Comparison of ENCODE assay signal across 14 cellular contexts in the genomic region with DNA sequence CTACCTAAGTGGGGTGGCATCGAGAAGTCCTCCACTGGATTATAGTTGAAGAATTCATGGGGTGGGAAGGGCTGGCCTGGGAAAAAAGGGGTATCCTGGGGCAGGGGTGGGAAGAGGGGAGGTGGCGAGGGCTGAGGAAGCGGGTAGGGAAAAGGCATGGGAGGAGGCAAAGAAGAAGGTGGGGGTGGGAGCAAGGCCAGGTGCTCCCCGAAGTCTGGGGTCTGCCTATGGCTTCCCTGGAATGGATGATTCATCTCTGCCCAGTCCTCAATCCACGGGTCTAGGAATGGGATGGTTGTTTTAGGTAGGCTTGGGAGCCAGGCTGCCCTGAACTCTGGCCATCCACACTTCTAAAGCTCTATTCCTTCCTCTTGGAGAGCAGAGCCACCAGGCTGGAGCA. TPM values are rescaled to one million over a fixed set of nuclear protein-coding genes. Genes with fewer than 3 reads are reported as not detected.
DNase-seq lines count a peak whose midpoint lies in the region; ATAC-seq and TF ChIP-seq lines count a peak whose summit lies in the region.
"Had no signal": no experiment of that assay in that cellular context is flagged by ENCODE, and none has a peak within 500 bp of the region (broad histone marks: within the 10 kb centered on the region; RNA-seq: fewer than 3 reads in every experiment).

No MANE protein-coding gene starts in this region.

- H3K9me3 Mint-ChIP-seq in activated CD8-positive, alpha-beta T cell treated with anti-CD3 and anti-CD28 coated beads, Interleukin-2, amount 10 ng/mL, durations not matched to agents 7 days and 5 days (ENCODE audit: insufficient read depth), result no peaks in the 10 kb centered on the region
- no peaks in the 10 kb centered on the region for H3K9me3 Mint-ChIP-seq in activated CD8-positive, alpha-beta T cell treated with anti-CD3 and anti-CD28 coated beads for 36 hours
- H3K9me3 Mint-ChIP-seq in Caco-2 (ENCODE audit: unreplicated experiment) (no peaks in the 10 kb centered on the region), type B pancreatic cell (no peaks in the 10 kb centered on the region)
- no peaks in the 10 kb centered on the region for H3K9me3 Mint-ChIP-seq in dendritic cell treated with granulocyte-macrophage colony-stimulating factor and Interleukin-4, amounts not matched to agents 40 ng/mL and 50 ng/mL, for 4 days

- H3K4me3 ChIP-seq in Caco-2 (ENCODE audit: low read depth, low read length), result no peak overlapping the region
- H3K4me3 ChIP-seq: BLaER1 had no signal

- TSS peak; percentile 4 for BruUV-seq in Caco-2 (replicated peaks; lab: Mats Ljungman, UMichigan)

- POLR2A ChIA-PET in activated CD8-positive, alpha-beta T cell treated with anti-CD3 and anti-CD28 coated beads, Interleukin-2, amount 10 ng/mL, durations not matched to agents 7 days and 5 days (lab: Charles Lee), result no interaction called here
- POLR2A ChIA-PET in activated CD8-positive, alpha-beta T cell treated with anti-CD3 and anti-CD28 coated beads for 36 hours (lab: Charles Lee), result interaction anchor here (1.3 kb wide), 1 partner anchor 15 kb away, joined by 3 read pairs; no protein-coding TSS in a partner anchor
- POLR2A ChIA-PET in Caco-2 (lab: Charles Lee), result no interaction called here

- peaks cover 8% of the 10 kb centered on the region; the same call in 1 of the 2 replicates for H3K4me1 ChIP-seq in Caco-2

- no peak for ATAC-seq in activated CD8-positive, alpha-beta T cell treated with anti-CD3 and anti-CD28 coated beads, Interleukin-2, amount 10 ng/mL, durations not matched to agents 7 days and 5 days
- no peak for ATAC-seq in activated CD8-positive, alpha-beta T cell treated with anti-CD3 and anti-CD28 coated beads for 36 hours
- no peak for ATAC-seq in HG02981 (IDR thresholded peaks at IDR 0.05; ENCODE audit: unreplicated experiment)

- peaks cover 4% of the 10 kb centered on the region for H3K36me3 Mint-ChIP-seq in activated CD8-positive, alpha-beta T cell treated with anti-CD3 and anti-CD28 coated beads, Interleukin-2, amount 10 ng/mL, durations not matched to agents 7 days and 5 days (ENCODE audit: low read depth)
- peaks cover 27% of the 10 kb centered on the region for H3K36me3 Mint-ChIP-seq in activated CD8-positive, alpha-beta T cell treated with anti-CD3 and anti-CD28 coated beads for 36 hours (ENCODE audit: low read depth)
- H3K36me3 Mint-ChIP-seq in Caco-2 (ENCODE audit: insufficient read depth, unreplicated experiment) (peaks cover 24% of the 10 kb centered on the region), type B pancreatic cell (peaks cover 15% of the 10 kb centered on the region)
- H3K36me3 Mint-ChIP-seq in dendritic cell treated with granulocyte-macrophage colony-stimulating factor and Interleukin-4, amounts not matched to agents 40 ng/mL and 50 ng/mL, for 4 days (ENCODE audit: low read depth), result peaks cover 57% of the 10 kb centered on the region

- no peak overlapping the region for H3K4me3 Mint-ChIP-seq in activated CD8-positive, alpha-beta T cell treated with anti-CD3 and anti-CD28 coated beads, Interleukin-2, amount 10 ng/mL, durations not matched to agents 7 days and 5 days
- H3K4me3 Mint-ChIP-seq in activated CD8-positive, alpha-beta T cell treated with anti-CD3 and anti-CD28 coated beads for 36 hours, result no peak overlapping the region
- H3K4me3 Mint-ChIP-seq in Caco-2 (ENCODE audit: unreplicated experiment) (no peak overlapping the region), type B pancreatic cell (no peak overlapping the region)
- no peak overlapping the region for H3K4me3 Mint-ChIP-seq in dendritic cell treated with granulocyte-macrophage colony-stimulating factor and Interleukin-4, amounts not matched to agents 40 ng/mL and 50 ng/mL, for 4 days
- H3K4me3 Mint-ChIP-seq: H9 had no signal

- peaks cover 9% of the 10 kb centered on the region for H3K4me1 Mint-ChIP-seq in activated CD8-positive, alpha-beta T cell treated with anti-CD3 and anti-CD28 coated beads, Interleukin-2, amount 10 ng/mL, durations not matched to agents 7 days and 5 days (ENCODE audit: low read depth)
- H3K4me1 Mint-ChIP-seq in activated CD8-positive, alpha-beta T cell treated with anti-CD3 and anti-CD28 coated beads for 36 hours (ENCODE audit: low read depth), result peaks cover 18% of the 10 kb centered on the region
- H3K4me1 Mint-ChIP-seq in Caco-2 (ENCODE audit: low read depth, unreplicated experiment), result peaks cover 7% of the 10 kb centered on the region
- peaks cover 62% of the 10 kb centered on the region for H3K4me1 Mint-ChIP-seq in dendritic cell treated with granulocyte-macrophage colony-stimulating factor and Interleukin-4, amounts not matched to agents 40 ng/mL and 50 ng/mL, for 4 days (ENCODE audit: low read depth)
- peaks cover 7% of the 10 kb centered on the region for H3K4me1 Mint-ChIP-seq in type B pancreatic cell (ENCODE audit: unreplicated experiment)

- DNase-seq in activated CD8-positive, alpha-beta T cell treated with anti-CD3 and anti-CD28 coated beads, Interleukin-2, amount 10 ng/mL, durations not matched to agents 7 days and 5 days, result peak; percentile 16
- no peak for DNase-seq in activated CD8-positive, alpha-beta T cell treated with anti-CD3 and anti-CD28 coated beads for 36 hours
- DNase-seq in Caco-2 (no peak), type B pancreatic cell (ENCODE audit: extremely low spot score, unreplicated experiment) (peak; percentile 29)
- no peak for DNase-seq in NK-92 treated with Interleukin-12 subunit alpha and Interleukin-12 subunit beta, amount 100 ng/mL, for 24 hours (lab: John Stamatoyannopoulos, UW)
- DNase-seq: AML-193, DMS79, GOT3, H9 had no signal

- H3K36me3 ChIP-seq in Caco-2 (ENCODE audit: control insufficient read depth, insufficient read depth, low read length), result peaks cover 4% of the 10 kb centered on the region

- CTCF ChIA-PET in activated CD8-positive, alpha-beta T cell treated with anti-CD3 and anti-CD28 coated beads, Interleukin-2, amount 10 ng/mL, durations not matched to agents 7 days and 5 days (lab: Charles Lee), result interaction anchor here (1.2 to 1.5 kb wide), 2 partner anchors 10 to 148 kb away, joined by 3 to 5 read pairs; no protein-coding TSS in a partner anchor
- CTCF ChIA-PET in activated CD8-positive, alpha-beta T cell treated with anti-CD3 and anti-CD28 coated beads for 36 hours (lab: Charles Lee), result interaction anchor here (1.1 kb wide), 1 partner anchor 148 kb away, joined by 3 read pairs; no protein-coding TSS in a partner anchor
- CTCF ChIA-PET in Caco-2 (lab: Charles Lee), result no interaction called here

- H3K9me3 ChIP-seq in Caco-2, result no peaks in the 10 kb centered on the region
- H3K9me3 ChIP-seq: BLaER1 had no signal

- H3K27me3 ChIP-seq in Caco-2 (replicated peaks; ENCODE audit: control insufficient read depth, insufficient read depth, low read length), result no peaks in the 10 kb centered on the region
- H3K27me3 ChIP-seq: BLaER1 had no signal

- H3K27me3 Mint-ChIP-seq in activated CD8-positive, alpha-beta T cell treated with anti-CD3 and anti-CD28 coated beads, Interleukin-2, amount 10 ng/mL, durations not matched to agents 7 days and 5 days (ENCODE audit: low read depth), result peaks cover 2% of the 10 kb centered on the region
- no peaks in the 10 kb centered on the region for H3K27me3 Mint-ChIP-seq in activated CD8-positive, alpha-beta T cell treated with anti-CD3 and anti-CD28 coated beads for 36 hours
- no peaks in the 10 kb centered on the region for H3K27me3 Mint-ChIP-seq in Caco-2 (ENCODE audit: insufficient read depth, unreplicated experiment)
- H3K27me3 Mint-ChIP-seq in dendritic cell treated with granulocyte-macrophage colony-stimulating factor and Interleukin-4, amounts not matched to agents 40 ng/mL and 50 ng/mL, for 4 days, result peaks cover 2% of the 10 kb centered on the region
- no peaks in the 10 kb centered on the region for H3K27me3 Mint-ChIP-seq in type B pancreatic cell

- TF ChIP-seq CTCF in activated CD8-positive, alpha-beta T cell treated with anti-CD3 and anti-CD28 coated beads for 36 hours (IDR thresholded peaks at IDR 0.05), result no peak
- TF ChIP-seq CTCF in Caco-2 (IDR thresholded peaks at IDR 0.05; ENCODE audit: insufficient read depth in 1 of 2, low read depth in 1 of 2, low read length in 1 of 2, severe bottlenecking in 1 of 2, unreplicated experiment in 1 of 2) (no peak), type B pancreatic cell (conservative IDR thresholded peaks at IDR 0.05) (no peak)

- H3K27ac Mint-ChIP-seq in activated CD8-positive, alpha-beta T cell treated with anti-CD3 and anti-CD28 coated beads, Interleukin-2, amount 10 ng/mL, durations not matched to agents 7 days and 5 days, result no peak overlapping the region
- no peak overlapping the region for H3K27ac Mint-ChIP-seq in activated CD8-positive, alpha-beta T cell treated with anti-CD3 and anti-CD28 coated beads for 36 hours
- H3K27ac Mint-ChIP-seq in Caco-2 (ENCODE audit: unreplicated experiment), result no peak overlapping the region
- H3K27ac Mint-ChIP-seq in dendritic cell treated with granulocyte-macrophage colony-stimulating factor and Interleukin-4, amounts not matched to agents 40 ng/mL and 50 ng/mL, for 4 days, result peak overlapping the region; percentile 1
- H3K27ac Mint-ChIP-seq in type B pancreatic cell, result no peak overlapping the region
- H3K27ac Mint-ChIP-seq: H9 had no signal

- intact Hi-C loops in activated CD8-positive, alpha-beta T cell treated with anti-CD3 and anti-CD28 coated beads for 36 hours (cut with micrococcal nuclease), result no loop called here
- intact Hi-C loops in Caco-2 (cut with micrococcal nuclease; ENCODE audit: unreplicated experiment), result no loop called here
- intact Hi-C loops in dendritic cell treated with granulocyte-macrophage colony-stimulating factor and Interleukin-4, amounts not matched to agents 40 ng/mL and 50 ng/mL, for 4 days (cut with micrococcal nuclease), result no loop called here

RNA-seq across cellular contexts. Expression of a gene that starts 4.4 kb away (rescaled TPM):
- total RNA-seq in activated CD8-positive, alpha-beta T cell treated with anti-CD3 and anti-CD28 coated beads, Interleukin-2, amount 10 ng/mL, durations not matched to agents 7 days and 5 days, result 10 to 100 TPM; 17.3 to 17.9 TPM
- total RNA-seq in activated CD8-positive, alpha-beta T cell treated with anti-CD3 and anti-CD28 coated beads for 36 hours, result 10 to 100 TPM; 33.9 to 34.3 TPM
- 43.9 and 44.7 TPM in 2 replicates for total RNA-seq in Caco-2 (2022)
- 47.5 and 79.6 TPM in 2 replicates for total RNA-seq in type B pancreatic cell (ENCODE audit: low replicate concordance)

RNA-seq across cellular contexts. Expression of a gene that starts 4.5 kb away (rescaled TPM):
- total RNA-seq in activated CD8-positive, alpha-beta T cell treated with anti-CD3 and anti-CD28 coated beads, Interleukin-2, amount 10 ng/mL, durations not matched to agents 7 days and 5 days, result 10 to 100 TPM; 47.0 to 55.2 TPM
- 10 to 100 TPM; 34.5 to 38.7 TPM for total RNA-seq in activated CD8-positive, alpha-beta T cell treated with anti-CD3 and anti-CD28 coated beads for 36 hours
- 41.3 and 46.6 TPM in 2 replicates for total RNA-seq in Caco-2 (2022)
- total RNA-seq in type B pancreatic cell (ENCODE audit: low replicate concordance), result 31.8 and 49.9 TPM in 2 replicates

RNA-seq across cellular contexts. Expression of a gene that starts 19.9 kb away (rescaled TPM):
- not detected for total RNA-seq in activated CD8-positive, alpha-beta T cell treated with anti-CD3 and anti-CD28 coated beads, Interleukin-2, amount 10 ng/mL, durations not matched to agents 7 days and 5 days
- not detected for total RNA-seq in activated CD8-positive, alpha-beta T cell treated with anti-CD3 and anti-CD28 coated beads for 36 hours
- total RNA-seq in Caco-2 (2022) (not detected in 2 replicates), type B pancreatic cell (ENCODE audit: low replicate concordance) (not detected in 2 replicates)
- total RNA-seq: G401, H9, HT1080 had no signal

RNA-seq across cellular contexts. Expression of a gene that starts 21.2 kb away (rescaled TPM):
- not detected for total RNA-seq in activated CD8-positive, alpha-beta T cell treated with anti-CD3 and anti-CD28 coated beads, Interleukin-2, amount 10 ng/mL, durations not matched to agents 7 days and 5 days
- total RNA-seq in activated CD8-positive, alpha-beta T cell treated with anti-CD3 and anti-CD28 coated beads for 36 hours, result not detected
- total RNA-seq in Caco-2 (2022) (not detected in 2 replicates), type B pancreatic cell (ENCODE audit: low replicate concordance) (not detected in 2 replicates)
- total RNA-seq: G401, H9 had no signal

RNA-seq across cellular contexts. Expression of a gene that starts 35.6 kb away (rescaled TPM):
- under 1 TPM; 0.11 to 0.26 TPM for total RNA-seq in activated CD8-positive, alpha-beta T cell treated with anti-CD3 and anti-CD28 coated beads, Interleukin-2, amount 10 ng/mL, durations not matched to agents 7 days and 5 days
- total RNA-seq in activated CD8-positive, alpha-beta T cell treated with anti-CD3 and anti-CD28 coated beads for 36 hours, result 1 to 10 TPM; 2.0 to 2.9 TPM
- total RNA-seq in Caco-2 (2022) (not detected in 2 replicates), type B pancreatic cell (ENCODE audit: low replicate concordance) (6.6 and 106 TPM in 2 replicates)
- total RNA-seq: HT1080 had no signal

Comparison
In these comparisons a context has a peak if more than half of its experiments do, and no peak if none do; other contexts are left out.
1. DNase-seq: peak in activated CD8-positive, alpha-beta T cell treated with anti-CD3 and anti-CD28 coated beads, Interleukin-2, amount 10 ng/mL, durations not matched to agents 7 days and 5 days (single experiment) and type B pancreatic cell (single experiment); none in activated CD8-positive, alpha-beta T cell treated with anti-CD3 and anti-CD28 coated beads for 36 hours (single experiment), Caco-2 (0 of 2) and NK-92 treated with Interleukin-12 subunit alpha and Interleukin-12 subunit beta, amount 100 ng/mL, for 24 hours (single experiment).